ENCODE assay signal across 13 cellular contexts in genomic region chr5:90941002-90941720, GRCh38.
DNase-seq lines count a peak whose midpoint lies in the region; ATAC-seq, FAIRE-seq and TF ChIP-seq lines count a peak whose summit lies in the region.
"Had no signal": no experiment of that assay in that cellular context is flagged by ENCODE, and none has a peak within 500 bp of the region (broad histone marks: within the 10 kb centered on the region; RNA-seq: fewer than 3 reads in every experiment).

No MANE protein-coding gene starts in this region.

- peaks cover 0 to 4% (median 0%) of the 10 kb centered on the region in 5 donors for H3K27me3 Mint-ChIP-seq in naive thymus-derived CD4-positive, alpha-beta T cell
- no peaks in the 10 kb centered on the region for H3K27me3 Mint-ChIP-seq in endothelial cell (ENCODE audit: unreplicated experiment)
- H3K27me3 Mint-ChIP-seq: activated T-cell treated with anti-CD3 and anti-CD28 coated beads, Interleukin-2, amount 50 U/mL, for 24 hours; naive B cell had no signal

- intact Hi-C loops in naive thymus-derived CD4-positive, alpha-beta T cell (cut with micrococcal nuclease), result loop anchor here in 1 of 2 donors (2.0 kb wide), 1 partner anchor 442 kb away; the partner anchor contains the start of gene ARRDC3
- intact Hi-C loops in dorsolateral prefrontal cortex (cut with DNase I), result no loop called here

- no peaks in the 10 kb centered on the region for H3K36me3 Mint-ChIP-seq in naive thymus-derived CD4-positive, alpha-beta T cell
- no peaks in the 10 kb centered on the region for H3K36me3 Mint-ChIP-seq in endothelial cell (ENCODE audit: low read depth, unreplicated experiment)
- H3K36me3 Mint-ChIP-seq: naive B cell; stimulated activated effector memory CD8-positive, alpha-beta T cell treated with anti-CD3 and anti-CD28 coated beads, Interleukin-12 subunit alpha, Interleukin-12 subunit beta, amount 100 ng/mL, for 72 hours had no signal

- H3K4me1 Mint-ChIP-seq in naive thymus-derived CD4-positive, alpha-beta T cell, result peaks cover 4 to 20% (median 11%) of the 10 kb centered on the region in 7 donors
- H3K4me1 Mint-ChIP-seq in endothelial cell (ENCODE audit: unreplicated experiment), result peaks cover 4% of the 10 kb centered on the region

- peak; percentile 87 for DNase-seq in COR-L47 (lab: John Stamatoyannopoulos, UW)
- peak; percentile 49 for DNase-seq in LNCaP clone FGC (ENCODE audit: low read depth)
- no peak for DNase-seq in naive thymus-derived CD4-positive, alpha-beta T cell
- no peak for DNase-seq in endothelial cell (ENCODE audit: low spot score)
- no peak for DNase-seq in GM10248 (ENCODE audit: extremely low spot score)
- DNase-seq in dorsolateral prefrontal cortex, result no peak
- DNase-seq: MV-4-11, naive B cell had no signal

- no peak overlapping the region for H3K4me3 Mint-ChIP-seq in naive thymus-derived CD4-positive, alpha-beta T cell
- no peak overlapping the region for H3K4me3 Mint-ChIP-seq in endothelial cell (ENCODE audit: unreplicated experiment)
- H3K4me3 Mint-ChIP-seq: activated T-cell treated with anti-CD3 and anti-CD28 coated beads, Interleukin-2, amount 50 U/mL, for 24 hours; naive B cell; stimulated activated effector memory CD8-positive, alpha-beta T cell treated with anti-CD3 and anti-CD28 coated beads, Interleukin-12 subunit alpha, Interleukin-12 subunit beta, amount 100 ng/mL, for 72 hours had no signal

- H3K4me1 ChIP-seq in naive thymus-derived CD4-positive, alpha-beta T cell (ENCODE audit: control insufficient read depth in 2 of 2, insufficient read depth in 2 of 2, low read length in 2 of 2), result peaks cover 0 to 6% of the 10 kb centered on the region in 2 donors

- H3K9me3 ChIP-seq in naive thymus-derived CD4-positive, alpha-beta T cell (ENCODE audit: control insufficient read depth in 2 of 3, low read length in 3 of 3), result no peaks in the 10 kb centered on the region

- H3K4me3 ChIP-seq in LNCaP clone FGC (ENCODE audit: low read depth, low read length), result no peak overlapping the region
- H3K4me3 ChIP-seq in naive thymus-derived CD4-positive, alpha-beta T cell (ENCODE audit: low read length), result no peak overlapping the region
- no peak overlapping the region for H3K4me3 ChIP-seq in dorsolateral prefrontal cortex

- CTCF ChIA-PET in naive thymus-derived CD4-positive, alpha-beta T cell (lab: Charles Lee), result interaction anchor here (0.6 to 1.1 kb wide), 2 partner anchors 9 to 20 kb away, joined by 3 to 4 read pairs; no protein-coding TSS in a partner anchor
- CTCF ChIA-PET in GM10248 (lab: Yijun Ruan, JAX), result interaction anchor here (1.7 to 2.3 kb wide), 3 partner anchors 9 to 478 kb away, joined by 4 to 6 read pairs (median 4); no protein-coding TSS in a partner anchor

- no peaks in the 10 kb centered on the region for H3K27me3 ChIP-seq in naive thymus-derived CD4-positive, alpha-beta T cell (ENCODE audit: control insufficient read depth in 2 of 2, insufficient read depth in 2 of 2, low read length in 2 of 2)
- no peaks in the 10 kb centered on the region for H3K27me3 ChIP-seq in dorsolateral prefrontal cortex

- H3K36me3 ChIP-seq in naive thymus-derived CD4-positive, alpha-beta T cell (ENCODE audit: control insufficient read depth in 2 of 3, insufficient read depth in 3 of 3, low read length in 3 of 3), result no peaks in the 10 kb centered on the region

- no peak overlapping the region for H3K27ac ChIP-seq in naive thymus-derived CD4-positive, alpha-beta T cell (ENCODE audit: low read depth, low read length)
- no peak overlapping the region for H3K27ac ChIP-seq in dorsolateral prefrontal cortex

- POLR2A ChIA-PET in naive thymus-derived CD4-positive, alpha-beta T cell (lab: Charles Lee), result no interaction called here
- POLR2A ChIA-PET in GM10248 (lab: Yijun Ruan, JAX), result no interaction called here

- FAIRE-seq in TTC549 (lab: Jason Lieb, UNC), result peak; percentile 46

- H3K9me3 Mint-ChIP-seq in naive thymus-derived CD4-positive, alpha-beta T cell, result no peaks in the 10 kb centered on the region
- no peaks in the 10 kb centered on the region for H3K9me3 Mint-ChIP-seq in endothelial cell (ENCODE audit: unreplicated experiment)
- H3K9me3 Mint-ChIP-seq: activated T-cell treated with anti-CD3 and anti-CD28 coated beads, Interleukin-2, amount 50 U/mL, for 24 hours; naive B cell; stimulated activated effector memory CD8-positive, alpha-beta T cell treated with anti-CD3 and anti-CD28 coated beads, Interleukin-12 subunit alpha, Interleukin-12 subunit beta, amount 100 ng/mL, for 72 hours had no signal

- peak overlapping the region in 6 of 9 donors; percentile 29 to 76 (median 52) for H3K27ac Mint-ChIP-seq in naive thymus-derived CD4-positive, alpha-beta T cell
- no peak overlapping the region for H3K27ac Mint-ChIP-seq in endothelial cell (ENCODE audit: unreplicated experiment)
- H3K27ac Mint-ChIP-seq: activated T-cell treated with anti-CD3 and anti-CD28 coated beads, Interleukin-2, amount 50 U/mL, for 24 hours; naive B cell; stimulated activated effector memory CD8-positive, alpha-beta T cell treated with anti-CD3 and anti-CD28 coated beads, Interleukin-12 subunit alpha, Interleukin-12 subunit beta, amount 100 ng/mL, for 72 hours had no signal

- TF ChIP-seq CTCF in LNCaP clone FGC (IDR thresholded peaks at IDR 0.05; ENCODE audit: control insufficient read depth, extremely low read depth, insufficient read depth) (no peak), endothelial cell (IDR thresholded peaks at IDR 0.05; ENCODE audit: unreplicated experiment) (no peak), GM10248 (IDR thresholded peaks at IDR 0.05; ENCODE audit: control extremely low read depth, extremely low read depth, low read depth, missing control alignments) (no peak), dorsolateral prefrontal cortex (IDR thresholded peaks at IDR 0.05 in 54 of 56, conservative IDR thresholded peaks at IDR 0.05 in 2 of 56; ENCODE audit: low read depth in 1 of 56, partially characterized antibody in 56 of 56) (no peak)

- ATAC-seq in naive thymus-derived CD4-positive, alpha-beta T cell, result no peak
- ATAC-seq in HG03045 (IDR thresholded peaks at IDR 0.05; ENCODE audit: unreplicated experiment), result no peak
- ATAC-seq: Panc1 had no signal

Comparison
In these comparisons a context has a peak if more than half of its experiments do, and no peak if none do; other contexts are left out.
1. DNase-seq: peak in COR-L47 (single experiment) and LNCaP clone FGC (single experiment); none in naive thymus-derived CD4-positive, alpha-beta T cell (0 of 9), endothelial cell (single experiment), GM10248 (single experiment) and dorsolateral prefrontal cortex (0 of 10).